8 cellular contexts compared by ENCODE assay signal in the genomic region with DNA sequence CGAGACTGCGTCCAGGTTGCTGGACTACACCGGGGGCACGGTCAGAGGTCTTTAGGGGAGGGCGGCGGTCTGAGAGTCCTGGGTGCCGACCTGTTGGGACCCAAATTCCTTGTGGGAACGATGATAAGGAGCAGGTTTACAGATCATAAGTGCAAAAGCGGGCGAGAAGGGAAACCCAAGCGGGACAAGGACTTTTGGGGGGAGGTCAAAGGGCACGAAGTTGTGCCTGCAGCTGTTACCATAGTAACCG. TPM values are rescaled to one million over a fixed set of nuclear protein-coding genes. Genes with fewer than 3 reads are reported as not detected.
DNase-seq lines count a peak whose midpoint lies in the region; ATAC-seq lines count a peak whose summit lies in the region.

No MANE protein-coding gene starts in this region.

- DNase-seq in CMK (ENCODE audit: low read depth) (peak; percentile 82), MG63 (no peak), middle frontal gyrus (ENCODE audit: extremely low spot score, low spot score) (no peak), NCI-H226 (no peak)
- DNase-seq in activated naive CD8-positive, alpha-beta T cell treated with anti-CD3 and anti-CD28 coated beads, Interleukin-2, amount 50 U/mL, for 16 hours (ENCODE audit: low read depth, low spot score), result peak; percentile 62
- DNase-seq in stimulated activated CD4-positive, alpha-beta T cell treated with anti-CD3 and anti-CD28 coated beads, Interleukin-2, amount 100 ng/mL, for 48 hours, result peak; percentile 72 to 80

- H3K9me3 ChIP-seq in MG63 (no peaks in the 10 kb centered on the region), iPS-18c (ENCODE audit: control insufficient read depth, insufficient read depth, low read length) (no peaks in the 10 kb centered on the region)

- peak overlapping the region; percentile 92 for H3K4me3 ChIP-seq in MG63
- H3K4me3 ChIP-seq in iPS-18c (ENCODE audit: insufficient read depth, low read depth, low read length), result peak overlapping the region; percentile 93

- no peak for ATAC-seq in GM18868 (IDR thresholded peaks at IDR 0.05; ENCODE audit: unreplicated experiment)

- peaks cover 16% of the 10 kb centered on the region for H3K36me3 ChIP-seq in MG63

- no peaks in the 10 kb centered on the region for H3K27me3 ChIP-seq in MG63

RNA-seq across cellular contexts. Expression of gene GNL1, which starts 0.3 kb away (rescaled TPM):
- 27.3 and 33.6 TPM in 2 replicates for total RNA-seq in MG63 (2014; rRNA removed; shearing (Covaris generic); ENCODE audit: low replicate concordance)

RNA-seq across cellular contexts. Expression of gene PRR3, which starts 0.5 kb away (rescaled TPM):
- 0.64 and 1.2 TPM in 2 replicates for total RNA-seq in MG63 (2014; rRNA removed; shearing (Covaris generic); ENCODE audit: low replicate concordance)

RNA-seq across cellular contexts. Expression of gene ABCF1, which starts 14.6 kb away (rescaled TPM):
- 19.4 and 26.1 TPM in 2 replicates for total RNA-seq in MG63 (2014; rRNA removed; shearing (Covaris generic); ENCODE audit: low replicate concordance)

Comparison
In these comparisons a context has a peak if more than half of its experiments do, and no peak if none do; other contexts are left out.
1. DNase-seq: peak in CMK (single experiment), activated naive CD8-positive, alpha-beta T cell treated with anti-CD3 and anti-CD28 coated beads, Interleukin-2, amount 50 U/mL, for 16 hours (single experiment) and stimulated activated CD4-positive, alpha-beta T cell treated with anti-CD3 and anti-CD28 coated beads, Interleukin-2, amount 100 ng/mL, for 48 hours (2 of 2); none in MG63 (single experiment), middle frontal gyrus (single experiment) and NCI-H226 (single experiment).